Comparison of ENCODE assay signal across 1 cellular context in the genomic region with DNA sequence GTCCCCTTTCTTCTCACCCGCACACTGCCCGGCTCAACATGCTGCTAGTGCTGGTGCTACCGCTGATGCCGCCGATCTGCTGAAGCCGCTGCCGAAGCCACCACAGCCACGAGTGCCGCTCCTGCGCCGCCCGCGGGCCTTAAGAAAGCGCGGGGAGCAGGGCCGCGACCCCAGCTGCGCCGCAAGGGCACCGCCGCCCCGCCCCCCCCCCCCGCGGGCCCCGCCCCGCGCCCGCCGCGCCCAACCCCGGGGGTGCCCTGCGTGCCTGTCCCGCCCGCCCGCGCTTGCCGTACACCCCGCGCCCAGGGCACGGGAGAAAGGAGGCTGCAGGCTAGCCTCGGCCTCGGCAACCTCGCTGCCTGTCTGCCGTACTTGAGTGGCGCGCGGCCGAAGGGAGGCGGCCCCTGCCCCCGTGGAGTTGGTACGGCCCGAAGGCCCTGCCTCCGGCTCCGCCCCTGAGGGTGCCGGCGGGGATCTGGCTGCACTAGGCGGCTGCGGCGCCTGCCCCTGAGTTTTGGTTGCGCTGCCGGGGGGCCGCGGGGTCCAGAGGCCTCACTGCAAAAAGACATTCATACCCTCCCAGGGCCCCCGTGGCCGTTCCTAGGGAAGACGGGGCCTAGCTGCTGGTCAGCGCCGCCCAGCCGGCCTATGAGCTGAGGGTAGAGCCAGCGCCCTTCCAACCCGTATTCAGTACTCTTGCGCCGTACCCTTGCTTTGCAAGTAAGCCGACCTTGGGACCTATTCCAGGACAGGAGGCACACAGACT.
TF ChIP-seq lines count a peak whose summit lies in the region.

TSS of gene SOD2 (minus strand) at position 114 of the 766 bp plus-strand sequence. CDS start at position 40, 74 bp downstream.

TF ChIP-seq in HepG2, 621 proteins besides CTCF, POLR2A, EP300 and RAD21 (continued from another document and continues in another):
- TF ChIP-seq, protein P1, sequence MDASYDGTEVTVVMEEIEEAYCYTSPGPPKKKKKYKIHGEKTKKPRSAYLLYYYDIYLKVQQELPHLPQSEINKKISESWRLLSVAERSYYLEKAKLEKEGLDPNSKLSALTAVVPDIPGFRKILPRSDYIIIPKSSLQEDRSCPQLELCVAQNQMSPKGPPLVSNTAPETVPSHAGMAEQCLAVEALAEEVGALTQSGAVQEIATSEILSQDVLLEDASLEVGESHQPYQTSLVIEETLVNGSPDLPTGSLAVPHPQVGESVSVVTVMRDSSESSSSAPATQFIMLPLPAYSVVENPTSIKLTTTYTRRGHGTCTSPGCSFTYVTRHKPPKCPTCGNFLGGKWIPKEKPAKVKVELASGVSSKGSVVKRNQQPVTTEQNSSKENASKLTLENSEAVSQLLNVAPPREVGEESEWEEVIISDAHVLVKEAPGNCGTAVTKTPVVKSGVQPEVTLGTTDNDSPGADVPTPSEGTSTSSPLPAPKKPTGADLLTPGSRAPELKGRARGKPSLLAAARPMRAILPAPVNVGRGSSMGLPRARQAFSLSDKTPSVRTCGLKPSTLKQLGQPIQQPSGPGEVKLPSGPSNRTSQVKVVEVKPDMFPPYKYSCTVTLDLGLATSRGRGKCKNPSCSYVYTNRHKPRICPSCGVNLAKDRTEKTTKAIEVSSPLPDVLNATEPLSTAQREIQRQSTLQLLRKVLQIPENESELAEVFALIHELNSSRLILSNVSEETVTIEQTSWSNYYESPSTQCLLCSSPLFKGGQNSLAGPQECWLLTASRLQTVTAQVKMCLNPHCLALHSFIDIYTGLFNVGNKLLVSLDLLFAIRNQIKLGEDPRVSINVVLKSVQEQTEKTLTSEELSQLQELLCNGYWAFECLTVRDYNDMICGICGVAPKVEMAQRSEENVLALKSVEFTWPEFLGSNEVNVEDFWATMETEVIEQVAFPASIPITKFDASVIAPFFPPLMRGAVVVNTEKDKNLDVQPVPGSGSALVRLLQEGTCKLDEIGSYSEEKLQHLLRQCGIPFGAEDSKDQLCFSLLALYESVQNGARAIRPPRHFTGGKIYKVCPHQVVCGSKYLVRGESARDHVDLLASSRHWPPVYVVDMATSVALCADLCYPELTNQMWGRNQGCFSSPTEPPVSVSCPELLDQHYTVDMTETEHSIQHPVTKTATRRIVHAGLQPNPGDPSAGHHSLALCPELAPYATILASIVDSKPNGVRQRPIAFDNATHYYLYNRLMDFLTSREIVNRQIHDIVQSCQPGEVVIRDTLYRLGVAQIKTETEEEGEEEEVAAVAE (CRISPR knock-in tag; IDR thresholded peaks at IDR 0.05; ENCODE audit: borderline replicate concordance), result no peak
- TF ChIP-seq ZSCAN5A (CRISPR knock-in tag; IDR thresholded peaks at IDR 0.05; ENCODE audit: borderline replicate concordance) (peak; percentile 85; the same call in 1 of the 2 replicates), STAT5B (CRISPR knock-in tag; IDR thresholded peaks at IDR 0.05) (peak; percentile 74), ARNTL (CRISPR knock-in tag; IDR thresholded peaks at IDR 0.05) (peak; percentile 68), SALL2 (CRISPR knock-in tag; IDR thresholded peaks at IDR 0.05) (peak; percentile 59), ZNF510 (CRISPR knock-in tag; IDR thresholded peaks at IDR 0.05; ENCODE audit: low read depth) (peak; percentile 58), ZNF124 (CRISPR knock-in tag; IDR thresholded peaks at IDR 0.05) (peak; percentile 97), ZNF781 (CRISPR knock-in tag; IDR thresholded peaks at IDR 0.05; ENCODE audit: borderline replicate concordance, not compliant biosample characterization) (no peak), BCL3 (CRISPR knock-in tag; IDR thresholded peaks at IDR 0.05) (peak; percentile 92; the same call in 1 of the 2 replicates), ZNF768 (CRISPR knock-in tag; IDR thresholded peaks at IDR 0.05) (peak; percentile 67), RBAK (CRISPR knock-in tag; IDR thresholded peaks at IDR 0.05) (no peak), BATF2 (CRISPR knock-in tag; IDR thresholded peaks at IDR 0.05) (peak; percentile 46; the same call in 1 of the 2 replicates), FOSL1 (CRISPR knock-in tag; IDR thresholded peaks at IDR 0.05; ENCODE audit: borderline replicate concordance) (no peak), MATR3 (CRISPR knock-in tag; IDR thresholded peaks at IDR 0.05) (no peak), ZNF451 (CRISPR knock-in tag; IDR thresholded peaks at IDR 0.05) (peak; percentile 91), ERF (CRISPR knock-in tag; IDR thresholded peaks at IDR 0.05) (peak; percentile 90), HNF4A (CRISPR knock-in tag; IDR thresholded peaks at IDR 0.05) (peak; percentile 95), POLR2AphosphoS2 (IDR thresholded peaks at IDR 0.05; ENCODE audit: low read depth, low read length) (0 out of 2 replicates have a peak, but pooled peaks have one; percentile 53), SRF (IDR thresholded peaks at IDR 0.05; ENCODE audit: low read depth, low read length) (no peak), SP1 (IDR thresholded peaks at IDR 0.05) (no peak), SP1 (CRISPR knock-in tag; IDR thresholded peaks at IDR 0.05) (peak; percentile 84), CENPT (CRISPR knock-in tag; IDR thresholded peaks at IDR 0.05; ENCODE audit: low read depth) (no peak), JUNB (CRISPR knock-in tag; IDR thresholded peaks at IDR 0.05; ENCODE audit: borderline replicate concordance) (no peak), TCF12 (IDR thresholded peaks at IDR 0.05) (no peak), TCF12 (CRISPR knock-in tag; IDR thresholded peaks at IDR 0.05) (peak; percentile 84), CAMTA2 (CRISPR knock-in tag; IDR thresholded peaks at IDR 0.05; ENCODE audit: borderline replicate concordance) (peak; percentile 50), HMGA1 (CRISPR knock-in tag; conservative IDR thresholded peaks at IDR 0.05) (no peak), FOXO1 (CRISPR knock-in tag; IDR thresholded peaks at IDR 0.05) (peak; percentile 74), ZNF335 (CRISPR knock-in tag; IDR thresholded peaks at IDR 0.05) (peak; percentile 93), ATF7 (IDR thresholded peaks at IDR 0.05) (peak; percentile 66; the same call in 1 of the 2 replicates), ATF7 (CRISPR knock-in tag; IDR thresholded peaks at IDR 0.05) (no peak; the same call in 1 of the 2 replicates), ELF4 (CRISPR knock-in tag; IDR thresholded peaks at IDR 0.05; ENCODE audit: borderline replicate concordance) (no peak), CEBPG (CRISPR knock-in tag; IDR thresholded peaks at IDR 0.05) (peak; percentile 47; the same call in 1 of the 2 replicates), ZNF790 (CRISPR knock-in tag; IDR thresholded peaks at IDR 0.05; ENCODE audit: borderline replicate concordance) (peak; percentile 75; the same call in 1 of the 2 replicates), ZSCAN21 (CRISPR knock-in tag; IDR thresholded peaks at IDR 0.05; ENCODE audit: borderline replicate concordance) (peak; percentile 84), ZNF556 (CRISPR knock-in tag; IDR thresholded peaks at IDR 0.05; ENCODE audit: borderline replicate concordance) (peak; percentile 87), SNAPC2 (CRISPR knock-in tag; IDR thresholded peaks at IDR 0.05) (no peak; the same call in none of the 2 replicates), PHF8 (CRISPR knock-in tag; IDR thresholded peaks at IDR 0.05) (peak; percentile 93), ZSCAN22 (CRISPR knock-in tag; IDR thresholded peaks at IDR 0.05) (no peak), GABPB1 (CRISPR knock-in tag; IDR thresholded peaks at IDR 0.05) (peak; percentile 86; the same call in 1 of the 2 replicates)
- TF ChIP-seq, protein P2, sequence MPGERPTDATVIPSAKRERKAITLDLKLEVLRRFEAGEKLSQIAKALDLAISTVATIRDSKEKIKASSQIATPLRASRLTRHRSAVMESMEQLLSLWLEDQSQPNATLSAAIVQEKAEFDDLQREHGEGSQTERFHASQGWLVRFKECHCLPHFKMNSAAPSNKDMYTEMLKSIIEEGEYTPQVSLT (CRISPR knock-in tag; IDR thresholded peaks at IDR 0.05; ENCODE audit: borderline replicate concordance, low read depth), result no peak; the same call in 1 of the 2 replicates
- TF ChIP-seq, protein P3, sequence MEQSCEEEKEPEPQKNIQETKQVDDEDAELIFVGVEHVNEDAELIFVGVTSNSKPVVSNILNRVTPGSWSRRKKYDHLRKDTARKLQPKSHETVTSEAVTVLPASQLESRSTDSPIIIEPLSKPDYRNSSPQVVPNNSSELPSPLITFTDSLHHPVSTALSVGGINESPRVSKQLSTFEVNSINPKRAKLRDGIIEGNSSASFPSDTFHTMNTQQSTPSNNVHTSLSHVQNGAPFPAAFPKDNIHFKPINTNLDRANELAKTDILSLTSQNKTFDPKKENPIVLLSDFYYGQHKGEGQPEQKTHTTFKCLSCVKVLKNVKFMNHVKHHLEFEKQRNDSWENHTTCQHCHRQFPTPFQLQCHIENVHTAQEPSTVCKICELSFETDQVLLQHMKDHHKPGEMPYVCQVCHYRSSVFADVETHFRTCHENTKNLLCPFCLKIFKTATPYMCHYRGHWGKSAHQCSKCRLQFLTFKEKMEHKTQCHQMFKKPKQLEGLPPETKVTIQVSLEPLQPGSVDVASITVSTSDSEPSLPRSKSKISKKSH (CRISPR knock-in tag; IDR thresholded peaks at IDR 0.05; ENCODE audit: borderline replicate concordance), result peak; percentile 56; the same call in 1 of the 2 replicates
- TF ChIP-seq, protein P4, sequence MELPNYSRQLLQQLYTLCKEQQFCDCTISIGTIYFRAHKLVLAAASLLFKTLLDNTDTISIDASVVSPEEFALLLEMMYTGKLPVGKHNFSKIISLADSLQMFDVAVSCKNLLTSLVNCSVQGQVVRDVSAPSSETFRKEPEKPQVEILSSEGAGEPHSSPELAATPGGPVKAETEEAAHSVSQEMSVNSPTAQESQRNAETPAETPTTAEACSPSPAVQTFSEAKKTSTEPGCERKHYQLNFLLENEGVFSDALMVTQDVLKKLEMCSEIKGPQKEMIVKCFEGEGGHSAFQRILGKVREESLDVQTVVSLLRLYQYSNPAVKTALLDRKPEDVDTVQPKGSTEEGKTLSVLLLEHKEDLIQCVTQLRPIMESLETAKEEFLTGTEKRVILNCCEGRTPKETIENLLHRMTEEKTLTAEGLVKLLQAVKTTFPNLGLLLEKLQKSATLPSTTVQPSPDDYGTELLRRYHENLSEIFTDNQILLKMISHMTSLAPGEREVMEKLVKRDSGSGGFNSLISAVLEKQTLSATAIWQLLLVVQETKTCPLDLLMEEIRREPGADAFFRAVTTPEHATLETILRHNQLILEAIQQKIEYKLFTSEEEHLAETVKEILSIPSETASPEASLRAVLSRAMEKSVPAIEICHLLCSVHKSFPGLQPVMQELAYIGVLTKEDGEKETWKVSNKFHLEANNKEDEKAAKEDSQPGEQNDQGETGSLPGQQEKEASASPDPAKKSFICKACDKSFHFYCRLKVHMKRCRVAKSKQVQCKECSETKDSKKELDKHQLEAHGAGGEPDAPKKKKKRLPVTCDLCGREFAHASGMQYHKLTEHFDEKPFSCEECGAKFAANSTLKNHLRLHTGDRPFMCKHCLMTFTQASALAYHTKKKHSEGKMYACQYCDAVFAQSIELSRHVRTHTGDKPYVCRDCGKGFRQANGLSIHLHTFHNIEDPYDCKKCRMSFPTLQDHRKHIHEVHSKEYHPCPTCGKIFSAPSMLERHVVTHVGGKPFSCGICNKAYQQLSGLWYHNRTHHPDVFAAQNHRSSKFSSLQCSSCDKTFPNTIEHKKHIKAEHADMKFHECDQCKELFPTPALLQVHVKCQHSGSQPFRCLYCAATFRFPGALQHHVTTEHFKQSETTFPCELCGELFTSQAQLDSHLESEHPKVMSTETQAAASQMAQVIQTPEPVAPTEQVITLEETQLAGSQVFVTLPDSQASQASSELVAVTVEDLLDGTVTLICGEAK (IDR thresholded peaks at IDR 0.05), result no peak
- TF ChIP-seq, protein P4 (CRISPR knock-in tag; IDR thresholded peaks at IDR 0.05), result peak; percentile 59; the same call in 1 of the 2 replicates
